In genomic region chr2:39281391-39281790, GRCh38 we compare ENCODE assay signal across 28 cellular contexts. TPM values are rescaled to one million over a fixed set of nuclear protein-coding genes. Genes with fewer than 3 reads are reported as not detected.
"Had no signal": no experiment of that assay in that cellular context is flagged by ENCODE, and none has a peak within 500 bp of the region (broad histone marks: within the 10 kb centered on the region; RNA-seq: fewer than 3 reads in every experiment).

No MANE protein-coding gene starts in this region.

- H3K4me2 ChIP-seq: PC-9 had no signal

- H3K27ac ChIP-seq: HL-60, PC-9, Peyer's patch, SJCRH30 had no signal

- ATAC-seq: Right ventricle myocardium inferior, SK-N-SH treated with all-trans-retinoic acid at 6 μM for 48 hours had no signal

- H2AFZ ChIP-seq: PC-9 had no signal

- DNase-seq: KBM-7, MV-4-11, NCI-H1048, NCI-H1105, NCI-H1417, NCI-H146, NCI-H1694 treated with DMSO at 0.1 percent for 48 hours, NCI-H1930, NCI-H2081, NCI-H2107, NCI-H2171, NCI-H226, NCI-H446, NCI-H510A, NCI-H524 treated with DMSO at 0.1 percent for 48 hours, NCI-H69, NCI-H774, OCI-M1, PC-9, Peyer's patch, SHP77 treated with DMSO at 0.1 percent for 48 hours, SJCRH30 had no signal

- H3K4me1 ChIP-seq: Peyer's patch, SJCRH30 had no signal

- H3K4me3 ChIP-seq: PC-9, Peyer's patch, SJCRH30 had no signal

- H3K9me3 ChIP-seq: Peyer's patch, SJCRH30 had no signal

- H3K27me3 ChIP-seq: Peyer's patch, SJCRH30 had no signal

RNA-seq across cellular contexts. Expression of gene CDKL4, which starts 37.6 kb away (rescaled TPM):
- total RNA-seq: HT-29, LHCN-M2, MCF 10A, PC-9 had no signal
